ENCODE assay signal across 1 cellular context in the genomic region with DNA sequence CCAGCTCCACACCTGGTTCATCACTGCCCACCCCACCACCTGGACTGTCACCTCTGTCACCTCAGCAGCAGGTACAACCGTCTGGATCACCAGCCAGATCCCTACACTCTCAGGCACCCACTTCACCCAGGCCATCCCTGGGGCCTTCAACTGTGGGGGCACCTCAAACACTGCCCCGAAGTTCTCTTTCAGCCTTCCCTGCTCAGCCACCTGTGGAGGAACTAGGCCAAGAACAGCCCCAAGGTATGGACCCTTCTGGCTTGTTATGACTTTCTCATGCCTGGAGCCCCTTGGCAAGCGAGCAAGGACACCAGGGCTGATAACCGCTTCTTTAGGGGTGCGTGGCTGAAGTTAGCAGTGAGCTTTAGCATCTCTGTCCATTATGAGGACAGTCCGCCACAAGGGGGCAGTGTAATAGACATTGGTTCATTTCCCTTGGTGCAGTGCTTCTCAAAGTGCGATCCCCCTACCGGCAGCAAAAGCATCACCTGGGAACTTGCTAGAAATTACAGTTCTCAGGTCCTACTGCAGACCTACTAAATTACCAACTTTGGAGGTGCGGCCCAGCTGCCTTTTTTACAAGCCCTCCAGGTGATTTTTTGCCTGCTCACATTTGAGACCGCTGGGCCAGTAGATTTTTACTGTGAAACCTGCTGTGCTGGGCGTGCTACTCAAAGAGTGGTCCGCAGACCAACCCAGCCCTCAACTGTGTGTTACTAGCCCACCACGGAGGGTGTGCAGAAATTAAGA.
A peak's percentile ranks its signal among the peaks of the same experiment; 100 is the strongest.
TF ChIP-seq lines count a peak whose summit lies in the region.

No MANE protein-coding gene starts in this region.

TF ChIP-seq in HepG2, 621 proteins besides CTCF, POLR2A, EP300 and RAD21 (continues in another document):
- TF ChIP-seq FOXA3 (CRISPR knock-in tag; IDR thresholded peaks at IDR 0.05): peak; percentile 45; the same call in 1 of the 2 replicates
- peak; percentile 92 for TF ChIP-seq ZSCAN9 (CRISPR knock-in tag; IDR thresholded peaks at IDR 0.05; ENCODE audit: borderline replicate concordance)
- no peak for TF ChIP-seq DNMT3B (CRISPR knock-in tag; conservative IDR thresholded peaks at IDR 0.05)
- TF ChIP-seq NFKB2 (CRISPR knock-in tag; IDR thresholded peaks at IDR 0.05; ENCODE audit: borderline replicate concordance): 0 out of 2 replicates have a peak, but pooled peaks have one; percentile 22
- TF ChIP-seq, protein P1, sequence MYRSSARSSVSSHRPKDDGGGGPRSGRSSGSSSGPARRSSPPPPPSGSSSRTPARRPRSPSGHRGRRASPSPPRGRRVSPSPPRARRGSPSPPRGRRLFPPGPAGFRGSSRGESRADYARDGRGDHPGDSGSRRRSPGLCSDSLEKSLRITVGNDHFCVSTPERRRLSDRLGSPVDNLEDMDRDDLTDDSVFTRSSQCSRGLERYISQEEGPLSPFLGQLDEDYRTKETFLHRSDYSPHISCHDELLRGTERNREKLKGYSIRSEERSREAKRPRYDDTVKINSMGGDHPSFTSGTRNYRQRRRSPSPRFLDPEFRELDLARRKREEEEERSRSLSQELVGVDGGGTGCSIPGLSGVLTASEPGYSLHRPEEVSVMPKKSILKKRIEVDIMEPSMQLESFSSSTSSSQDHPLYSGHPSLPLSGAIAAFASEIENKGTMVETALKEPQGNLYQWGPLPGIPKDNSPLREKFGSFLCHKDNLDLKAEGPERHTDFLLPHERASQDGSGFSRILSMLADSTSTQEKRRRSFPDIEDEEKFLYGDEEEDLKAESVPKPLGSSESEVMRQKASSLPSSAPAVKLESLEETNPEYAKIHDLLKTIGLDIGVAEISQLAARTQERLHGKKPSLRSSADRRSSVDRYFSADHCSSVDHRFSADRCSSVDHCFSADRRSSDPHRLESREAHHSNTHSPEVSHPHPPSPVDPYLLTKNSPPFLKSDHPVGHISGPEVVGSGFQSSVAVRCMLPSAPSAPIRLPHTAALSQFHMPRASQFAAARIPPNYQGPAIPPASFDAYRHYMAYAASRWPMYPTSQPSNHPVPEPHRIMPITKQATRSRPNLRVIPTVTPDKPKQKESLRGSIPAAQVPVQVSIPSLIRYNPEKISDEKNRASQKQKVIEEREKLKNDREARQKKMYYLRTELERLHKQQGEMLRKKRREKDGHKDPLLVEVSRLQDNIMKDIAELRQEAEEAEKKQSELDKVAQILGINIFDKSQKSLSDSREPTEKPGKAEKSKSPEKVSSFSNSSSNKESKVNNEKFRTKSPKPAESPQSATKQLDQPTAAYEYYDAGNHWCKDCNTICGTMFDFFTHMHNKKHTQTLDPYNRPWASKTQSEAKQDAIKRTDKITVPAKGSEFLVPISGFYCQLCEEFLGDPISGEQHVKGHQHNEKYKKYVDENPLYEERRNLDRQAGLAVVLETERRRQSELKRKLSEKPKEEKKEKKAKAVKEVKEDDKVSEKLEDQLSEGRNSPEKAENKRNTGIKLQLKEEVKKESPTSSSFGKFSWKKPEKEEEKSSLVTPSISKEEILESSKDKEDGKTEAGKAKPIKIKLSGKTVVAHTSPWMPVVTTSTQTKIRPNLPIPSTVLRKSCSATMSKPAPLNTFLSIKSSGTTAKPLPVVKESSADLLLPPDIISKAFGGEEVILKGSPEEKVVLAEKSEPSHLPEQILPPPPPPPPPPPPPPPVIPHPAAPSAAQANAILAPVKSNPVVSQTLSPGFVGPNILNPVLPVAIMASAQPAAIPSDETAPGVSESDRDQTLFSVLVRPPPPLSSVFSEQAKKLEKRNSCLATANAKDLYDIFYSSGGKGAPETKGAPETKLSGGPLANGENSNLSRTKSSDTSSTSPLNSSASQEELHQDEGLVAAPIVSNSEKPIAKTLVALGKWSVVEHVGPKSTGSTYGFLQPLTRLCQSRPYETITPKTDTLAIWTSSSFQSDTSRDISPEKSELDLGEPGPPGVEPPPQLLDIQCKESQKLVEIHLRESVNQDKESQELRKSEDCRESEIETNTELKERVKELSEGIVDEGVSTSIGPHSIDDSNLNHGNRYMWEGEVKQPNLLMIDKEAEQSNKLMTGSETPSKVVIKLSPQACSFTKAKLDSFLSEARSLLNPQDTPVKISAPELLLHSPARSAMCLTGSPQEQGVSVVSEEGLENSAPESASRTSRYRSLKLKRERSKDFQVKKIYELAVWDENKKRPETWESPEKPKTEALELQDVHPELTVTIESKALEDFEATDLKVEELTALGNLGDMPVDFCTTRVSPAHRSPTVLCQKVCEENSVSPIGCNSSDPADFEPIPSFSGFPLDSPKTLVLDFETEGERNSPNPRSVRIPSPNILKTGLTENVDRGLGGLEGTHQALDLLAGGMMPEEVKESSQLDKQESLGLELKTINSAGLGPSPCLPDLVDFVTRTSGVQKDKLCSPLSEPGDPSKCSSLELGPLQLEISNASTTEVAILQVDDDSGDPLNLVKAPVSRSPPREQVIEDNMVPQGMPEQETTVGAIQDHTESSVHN (CRISPR knock-in tag; IDR thresholded peaks at IDR 0.05): no peak
- no peak for TF ChIP-seq GATAD1 (CRISPR knock-in tag; IDR thresholded peaks at IDR 0.05)
- TF ChIP-seq IKZF4 (CRISPR knock-in tag; IDR thresholded peaks at IDR 0.05; ENCODE audit: borderline replicate concordance, low read depth, not compliant biosample characterization): no peak
- TF ChIP-seq HOXA5 (CRISPR knock-in tag; IDR thresholded peaks at IDR 0.05): no peak
- TF ChIP-seq ZNF225 (CRISPR knock-in tag; IDR thresholded peaks at IDR 0.05): no peak
- no peak for TF ChIP-seq ZKSCAN5 (CRISPR knock-in tag; IDR thresholded peaks at IDR 0.05)
- no peak for TF ChIP-seq JDP2 (CRISPR knock-in tag; IDR thresholded peaks at IDR 0.05; ENCODE audit: borderline replicate concordance)
- no peak for TF ChIP-seq ZSCAN29 (CRISPR knock-in tag; conservative IDR thresholded peaks at IDR 0.05)
- no peak for TF ChIP-seq HNF4G (IDR thresholded peaks at IDR 0.05; ENCODE audit: borderline replicate concordance, low read depth, low read length)
- TF ChIP-seq HNF4G (CRISPR knock-in tag; IDR thresholded peaks at IDR 0.05; ENCODE audit: borderline replicate concordance, low read depth): no peak
- TF ChIP-seq STAG1 (CRISPR knock-in tag; IDR thresholded peaks at IDR 0.05): peak; percentile 81
- TF ChIP-seq ZNF749 (CRISPR knock-in tag; IDR thresholded peaks at IDR 0.05; ENCODE audit: borderline replicate concordance): no peak
- no peak for TF ChIP-seq SNRNP70 (IDR thresholded peaks at IDR 0.05; ENCODE audit: low read depth, low read length)
- TF ChIP-seq ESRRA (CRISPR knock-in tag; IDR thresholded peaks at IDR 0.05; ENCODE audit: low read depth): no peak
- TF ChIP-seq NFYC (CRISPR knock-in tag; IDR thresholded peaks at IDR 0.05): no peak
- TF ChIP-seq HNF4A (CRISPR knock-in tag; IDR thresholded peaks at IDR 0.05): no peak
- TF ChIP-seq, protein P2, sequence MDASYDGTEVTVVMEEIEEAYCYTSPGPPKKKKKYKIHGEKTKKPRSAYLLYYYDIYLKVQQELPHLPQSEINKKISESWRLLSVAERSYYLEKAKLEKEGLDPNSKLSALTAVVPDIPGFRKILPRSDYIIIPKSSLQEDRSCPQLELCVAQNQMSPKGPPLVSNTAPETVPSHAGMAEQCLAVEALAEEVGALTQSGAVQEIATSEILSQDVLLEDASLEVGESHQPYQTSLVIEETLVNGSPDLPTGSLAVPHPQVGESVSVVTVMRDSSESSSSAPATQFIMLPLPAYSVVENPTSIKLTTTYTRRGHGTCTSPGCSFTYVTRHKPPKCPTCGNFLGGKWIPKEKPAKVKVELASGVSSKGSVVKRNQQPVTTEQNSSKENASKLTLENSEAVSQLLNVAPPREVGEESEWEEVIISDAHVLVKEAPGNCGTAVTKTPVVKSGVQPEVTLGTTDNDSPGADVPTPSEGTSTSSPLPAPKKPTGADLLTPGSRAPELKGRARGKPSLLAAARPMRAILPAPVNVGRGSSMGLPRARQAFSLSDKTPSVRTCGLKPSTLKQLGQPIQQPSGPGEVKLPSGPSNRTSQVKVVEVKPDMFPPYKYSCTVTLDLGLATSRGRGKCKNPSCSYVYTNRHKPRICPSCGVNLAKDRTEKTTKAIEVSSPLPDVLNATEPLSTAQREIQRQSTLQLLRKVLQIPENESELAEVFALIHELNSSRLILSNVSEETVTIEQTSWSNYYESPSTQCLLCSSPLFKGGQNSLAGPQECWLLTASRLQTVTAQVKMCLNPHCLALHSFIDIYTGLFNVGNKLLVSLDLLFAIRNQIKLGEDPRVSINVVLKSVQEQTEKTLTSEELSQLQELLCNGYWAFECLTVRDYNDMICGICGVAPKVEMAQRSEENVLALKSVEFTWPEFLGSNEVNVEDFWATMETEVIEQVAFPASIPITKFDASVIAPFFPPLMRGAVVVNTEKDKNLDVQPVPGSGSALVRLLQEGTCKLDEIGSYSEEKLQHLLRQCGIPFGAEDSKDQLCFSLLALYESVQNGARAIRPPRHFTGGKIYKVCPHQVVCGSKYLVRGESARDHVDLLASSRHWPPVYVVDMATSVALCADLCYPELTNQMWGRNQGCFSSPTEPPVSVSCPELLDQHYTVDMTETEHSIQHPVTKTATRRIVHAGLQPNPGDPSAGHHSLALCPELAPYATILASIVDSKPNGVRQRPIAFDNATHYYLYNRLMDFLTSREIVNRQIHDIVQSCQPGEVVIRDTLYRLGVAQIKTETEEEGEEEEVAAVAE (CRISPR knock-in tag; IDR thresholded peaks at IDR 0.05; ENCODE audit: borderline replicate concordance): no peak
- TF ChIP-seq, protein P3, sequence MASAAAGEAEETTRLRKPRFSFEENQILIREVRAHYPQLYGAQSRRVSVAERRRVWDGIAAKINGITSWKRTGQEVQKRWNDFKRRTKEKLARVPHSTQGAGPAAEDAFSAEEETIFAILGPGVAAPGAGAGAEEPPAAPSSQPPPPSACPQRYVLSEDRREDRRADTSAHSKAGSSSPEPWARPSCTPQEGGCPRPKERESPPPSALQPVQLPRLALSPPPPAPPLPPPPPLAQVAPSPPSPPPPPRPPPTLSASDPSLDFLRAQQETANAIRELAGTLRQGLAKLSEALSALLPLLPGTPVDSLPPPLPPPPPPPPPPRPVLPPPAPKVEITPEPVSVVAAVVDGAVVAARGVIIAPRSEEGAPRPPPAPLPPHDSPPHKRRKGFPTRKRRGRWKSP (CRISPR knock-in tag; IDR thresholded peaks at IDR 0.05): no peak
- TF ChIP-seq ZIK1 (CRISPR knock-in tag; IDR thresholded peaks at IDR 0.05; ENCODE audit: borderline replicate concordance, low read depth): no peak
- TF ChIP-seq RBM22 (optimal IDR thresholded peaks at IDR 0.05; ENCODE audit: low read length): no peak
- TF ChIP-seq, protein P4, sequence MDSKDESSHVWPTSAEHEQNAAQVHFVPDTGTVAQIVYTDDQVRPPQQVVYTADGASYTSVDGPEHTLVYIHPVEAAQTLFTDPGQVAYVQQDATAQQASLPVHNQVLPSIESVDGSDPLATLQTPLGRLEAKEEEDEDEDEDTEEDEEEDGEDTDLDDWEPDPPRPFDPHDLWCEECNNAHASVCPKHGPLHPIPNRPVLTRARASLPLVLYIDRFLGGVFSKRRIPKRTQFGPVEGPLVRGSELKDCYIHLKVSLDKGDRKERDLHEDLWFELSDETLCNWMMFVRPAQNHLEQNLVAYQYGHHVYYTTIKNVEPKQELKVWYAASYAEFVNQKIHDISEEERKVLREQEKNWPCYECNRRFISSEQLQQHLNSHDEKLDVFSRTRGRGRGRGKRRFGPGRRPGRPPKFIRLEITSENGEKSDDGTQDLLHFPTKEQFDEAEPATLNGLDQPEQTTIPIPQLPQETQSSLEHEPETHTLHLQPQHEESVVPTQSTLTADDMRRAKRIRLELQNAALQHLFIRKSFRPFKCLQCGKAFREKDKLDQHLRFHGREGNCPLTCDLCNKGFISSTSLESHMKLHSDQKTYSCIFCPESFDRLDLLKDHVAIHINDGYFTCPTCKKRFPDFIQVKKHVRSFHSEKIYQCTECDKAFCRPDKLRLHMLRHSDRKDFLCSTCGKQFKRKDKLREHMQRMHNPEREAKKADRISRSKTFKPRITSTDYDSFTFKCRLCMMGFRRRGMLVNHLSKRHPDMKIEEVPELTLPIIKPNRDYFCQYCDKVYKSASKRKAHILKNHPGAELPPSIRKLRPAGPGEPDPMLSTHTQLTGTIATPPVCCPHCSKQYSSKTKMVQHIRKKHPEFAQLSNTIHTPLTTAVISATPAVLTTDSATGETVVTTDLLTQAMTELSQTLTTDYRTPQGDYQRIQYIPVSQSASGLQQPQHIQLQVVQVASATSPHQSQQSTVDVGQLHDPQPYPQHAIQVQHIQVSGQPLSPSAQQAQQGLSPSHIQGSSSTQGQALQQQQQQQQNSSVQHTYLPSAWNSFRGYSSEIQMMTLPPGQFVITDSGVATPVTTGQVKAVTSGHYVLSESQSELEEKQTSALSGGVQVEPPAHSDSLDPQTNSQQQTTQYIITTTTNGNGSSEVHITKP (CRISPR knock-in tag; IDR thresholded peaks at IDR 0.05; ENCODE audit: low read depth): no peak
- TF ChIP-seq RBFOX2 (IDR thresholded peaks at IDR 0.05; ENCODE audit: low read depth, low read length): no peak
- TF ChIP-seq DMAP1 (CRISPR knock-in tag; IDR thresholded peaks at IDR 0.05): peak; percentile 31; the same call in 1 of the 2 replicates
- TF ChIP-seq ZFX (CRISPR knock-in tag; IDR thresholded peaks at IDR 0.05; ENCODE audit: low read depth): no peak
- no peak for TF ChIP-seq ZNF569 (CRISPR knock-in tag; IDR thresholded peaks at IDR 0.05; ENCODE audit: borderline replicate concordance)
- TF ChIP-seq, protein P5, sequence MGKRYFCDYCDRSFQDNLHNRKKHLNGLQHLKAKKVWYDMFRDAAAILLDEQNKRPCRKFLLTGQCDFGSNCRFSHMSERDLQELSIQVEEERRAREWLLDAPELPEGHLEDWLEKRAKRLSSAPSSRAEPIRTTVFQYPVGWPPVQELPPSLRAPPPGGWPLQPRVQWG (CRISPR knock-in tag; IDR thresholded peaks at IDR 0.05; ENCODE audit: borderline replicate concordance, low read depth): no peak
- TF ChIP-seq, protein P6, sequence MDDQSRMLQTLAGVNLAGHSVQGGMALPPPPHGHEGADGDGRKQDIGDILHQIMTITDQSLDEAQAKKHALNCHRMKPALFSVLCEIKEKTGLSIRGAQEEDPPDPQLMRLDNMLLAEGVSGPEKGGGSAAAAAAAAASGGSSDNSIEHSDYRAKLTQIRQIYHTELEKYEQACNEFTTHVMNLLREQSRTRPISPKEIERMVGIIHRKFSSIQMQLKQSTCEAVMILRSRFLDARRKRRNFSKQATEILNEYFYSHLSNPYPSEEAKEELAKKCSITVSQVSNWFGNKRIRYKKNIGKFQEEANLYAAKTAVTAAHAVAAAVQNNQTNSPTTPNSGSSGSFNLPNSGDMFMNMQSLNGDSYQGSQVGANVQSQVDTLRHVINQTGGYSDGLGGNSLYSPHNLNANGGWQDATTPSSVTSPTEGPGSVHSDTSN (CRISPR knock-in tag; IDR thresholded peaks at IDR 0.05; ENCODE audit: borderline replicate concordance): no peak
- TF ChIP-seq ZNF777 (CRISPR knock-in tag; IDR thresholded peaks at IDR 0.05): no peak
- TF ChIP-seq FOXJ3 (CRISPR knock-in tag; IDR thresholded peaks at IDR 0.05; ENCODE audit: borderline replicate concordance): no peak
- no peak for TF ChIP-seq JUNB (CRISPR knock-in tag; IDR thresholded peaks at IDR 0.05; ENCODE audit: borderline replicate concordance)
- no peak for TF ChIP-seq ZFP37 (CRISPR knock-in tag; IDR thresholded peaks at IDR 0.05; ENCODE audit: borderline replicate concordance)
- TF ChIP-seq ZNF329 (CRISPR knock-in tag; IDR thresholded peaks at IDR 0.05; ENCODE audit: low read depth): no peak
